Comparison of ENCODE assay signal across 8 cellular contexts in the genomic region with DNA sequence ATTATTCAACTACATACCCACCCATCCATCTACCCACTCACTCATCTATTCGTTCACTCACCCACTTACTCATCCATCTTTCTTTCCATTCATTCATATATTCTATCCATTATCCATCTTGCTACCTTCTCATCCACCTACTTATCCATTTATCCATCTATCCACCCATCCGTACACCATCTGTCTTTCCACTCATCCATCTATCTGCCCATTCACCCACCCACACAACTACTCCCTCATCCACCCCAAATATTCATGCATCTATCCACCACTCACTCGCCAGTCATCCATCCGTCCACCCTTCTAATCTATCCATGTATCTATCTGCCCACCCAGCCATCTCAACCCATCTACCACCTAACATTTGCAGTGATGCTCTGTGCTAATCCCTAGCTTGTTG. TPM values are rescaled to one million over a fixed set of nuclear protein-coding genes. Genes with fewer than 3 reads are reported as not detected.
"Had no signal": no experiment of that assay in that cellular context is flagged by ENCODE, and none has a peak within 500 bp of the region (broad histone marks: within the 10 kb centered on the region; RNA-seq: fewer than 3 reads in every experiment).

No MANE protein-coding gene starts in this region.

- H3K4me1 ChIP-seq: HAP-1 had no signal

- H3K9me3 ChIP-seq: HAP-1 had no signal

- H3K4me3 ChIP-seq: HAP-1, K562 had no signal

- DNase-seq: GOT3, H7, IMR-90, KG1 had no signal

- ATAC-seq: HCT116, K562 had no signal

- FAIRE-seq: K562 had no signal

- H3K36me3 ChIP-seq: HAP-1 had no signal

RNA-seq across cellular contexts. Expression of a gene that starts 13.6 kb away (rescaled TPM):
- total RNA-seq: HT-29, IMR-90, K562 had no signal
